ENCODE assay signal across 10 cellular contexts in the genomic region with DNA sequence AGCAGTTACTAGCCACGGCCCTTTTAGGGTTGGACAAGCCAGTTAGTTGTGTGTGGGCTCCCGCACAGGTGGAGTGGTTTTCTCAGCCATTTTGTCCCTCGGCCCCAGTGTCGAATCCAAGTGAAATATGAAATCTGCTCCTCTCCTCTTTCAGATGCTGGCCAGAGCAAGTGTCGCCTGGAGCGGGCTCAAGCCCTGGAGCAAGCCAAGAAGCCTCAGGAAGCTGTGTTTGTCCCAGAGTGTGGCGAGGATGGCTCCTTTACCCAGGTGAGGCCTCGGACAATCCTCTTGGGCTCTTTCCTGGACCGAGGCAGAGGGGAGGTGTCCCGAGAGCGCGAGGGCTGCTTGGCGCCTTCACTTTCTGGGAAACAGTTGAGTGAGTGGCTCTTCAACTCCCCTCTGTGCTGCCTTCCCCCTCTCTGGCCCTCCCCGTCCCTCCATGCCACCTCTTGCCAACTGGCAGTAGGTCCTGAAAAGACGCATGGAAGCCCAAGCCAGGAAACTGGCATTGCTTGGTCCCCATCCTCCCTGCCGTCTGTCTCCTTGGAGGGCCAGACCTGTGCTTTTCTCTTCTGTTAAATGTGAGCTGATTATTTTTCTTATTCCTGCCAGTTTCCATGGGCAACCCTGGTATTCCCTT.
"Had no signal": no experiment of that assay in that cellular context is flagged by ENCODE, and none has a peak within 500 bp of the region (broad histone marks: within the 10 kb centered on the region; RNA-seq: fewer than 3 reads in every experiment).

No MANE protein-coding gene starts in this region.

- H3K27ac ChIP-seq: right lobe of liver had no signal

- H3K4me3 ChIP-seq: right lobe of liver had no signal

- DNase-seq: activated B cell treated with CpG ODN at 0.5 μM for 24 hours; activated CD4-positive, alpha-beta T cell treated with anti-CD3 and anti-CD28 coated beads, Interleukin-2, amount 10 ng/mL, durations not matched to agents 24 days and 14 days; activated naive CD4-positive, alpha-beta T cell treated with anti-CD3 and anti-CD28 coated beads for 36 hours; endodermal cell; erythroblast; kidney; right lobe of liver; stimulated activated CD4-positive, alpha-beta T cell treated with anti-CD3 and anti-CD28 coated beads, Interleukin-12 subunit alpha, Interleukin-12 subunit beta, amount 100 ng/mL, for 4 hours; stimulated activated naive CD8-positive, alpha-beta T cell treated with anti-CD3 and anti-CD28 coated beads, Interleukin-15, Interleukin-2, amounts not matched to agents 100 U/mL and 50 U/mL, for 24 hours; T-helper 17 cell had no signal

- H3K9me3 ChIP-seq: right lobe of liver had no signal

- ATAC-seq: right lobe of liver; stimulated activated naive CD8-positive, alpha-beta T cell treated with anti-CD3 and anti-CD28 coated beads, Interleukin-15, Interleukin-2, amounts not matched to agents 100 U/mL and 50 U/mL, for 24 hours; T-helper 17 cell had no signal

- H3K27me3 ChIP-seq: right lobe of liver had no signal
